8 cellular contexts compared by ENCODE assay signal in the genomic region with DNA sequence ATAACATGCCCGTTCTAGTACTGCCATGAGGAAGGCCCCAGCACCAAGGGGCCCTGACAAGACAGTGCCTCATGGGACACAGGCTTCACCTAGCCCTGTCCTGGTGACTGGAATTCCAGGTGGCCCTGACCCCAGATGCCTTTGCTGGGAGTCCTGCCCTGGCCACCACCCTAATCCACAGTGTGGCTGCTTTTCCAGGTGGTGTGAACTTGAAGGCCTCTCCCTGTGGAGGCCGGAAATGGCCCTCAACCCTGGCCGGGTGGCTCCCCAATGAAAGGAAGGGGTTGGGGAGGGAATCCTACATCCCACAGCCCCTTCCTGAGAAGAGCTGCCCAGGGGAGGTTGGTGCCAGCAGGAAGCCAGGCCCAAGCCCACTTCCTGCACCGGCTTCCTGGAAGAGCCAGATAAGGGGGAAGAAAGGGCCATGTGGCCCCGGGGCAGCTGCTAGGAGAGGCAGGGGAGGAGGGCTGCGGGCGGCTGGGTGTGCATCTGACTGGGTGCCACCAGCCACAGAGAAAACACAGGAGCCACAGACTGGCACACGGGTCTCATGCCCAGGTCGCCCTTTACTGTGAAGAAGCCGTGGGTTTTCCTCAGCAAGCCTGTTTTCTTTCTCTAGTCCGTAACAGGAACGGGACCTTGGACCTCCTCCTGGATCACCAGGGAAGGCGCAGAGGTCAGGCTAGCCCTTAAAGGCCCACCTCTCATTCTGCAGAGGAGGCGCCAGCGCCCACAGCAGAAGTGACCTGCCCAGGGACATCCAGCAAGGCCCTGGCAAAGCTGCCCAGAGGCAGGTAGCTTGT. TPM values are rescaled to one million over a fixed set of nuclear protein-coding genes. Genes with fewer than 3 reads are reported as not detected.
DNase-seq lines count a peak whose midpoint lies in the region; ATAC-seq and TF ChIP-seq lines count a peak whose summit lies in the region.

No MANE protein-coding gene starts in this region.

- H3K4me3 Mint-ChIP-seq in activated naive CD4-positive, alpha-beta T cell treated with anti-CD3 and anti-CD28 coated beads, Interleukin-2, amount 10 ng/mL, durations not matched to agents 7 days and 5 days = peak overlapping the region; percentile 66
- H3K4me3 Mint-ChIP-seq in type B pancreatic cell = no peak overlapping the region

- peak overlapping the region; percentile 97 for H3K27ac Mint-ChIP-seq in activated naive CD4-positive, alpha-beta T cell treated with anti-CD3 and anti-CD28 coated beads, Interleukin-2, amount 10 ng/mL, durations not matched to agents 7 days and 5 days
- H3K27ac Mint-ChIP-seq in type B pancreatic cell = peak overlapping the region; percentile 93

- peaks cover 64% of the 10 kb centered on the region for H3K4me1 Mint-ChIP-seq in activated naive CD4-positive, alpha-beta T cell treated with anti-CD3 and anti-CD28 coated beads, Interleukin-2, amount 10 ng/mL, durations not matched to agents 7 days and 5 days
- peaks cover 33% of the 10 kb centered on the region for H3K4me1 Mint-ChIP-seq in type B pancreatic cell (ENCODE audit: unreplicated experiment)

- intact Hi-C loops in lower lobe of right lung (cut with DNase I) (no loop called here), tibial artery (cut with DNase I; ENCODE audit: low total_unique reads) (no loop called here)

- H3K9me3 ChIP-seq in lower lobe of right lung = no peaks in the 10 kb centered on the region
- no peaks in the 10 kb centered on the region for H3K9me3 ChIP-seq in tibial artery

- H3K4me3 ChIP-seq in lower lobe of right lung (peak overlapping the region; percentile 27), tibial artery (no peak overlapping the region)

- H3K36me3 ChIP-seq in lower lobe of right lung (peaks cover 21% of the 10 kb centered on the region), tibial artery (peaks cover 0 to 9% (median 0%) of the 10 kb centered on the region in 3 donors)

- CTCF ChIA-PET in activated naive CD4-positive, alpha-beta T cell treated with anti-CD3 and anti-CD28 coated beads, Interleukin-2, amount 10 ng/mL, durations not matched to agents 7 days and 5 days (lab: Charles Lee) = interaction anchor here (1.2 to 11.4 kb wide), 4 partner anchors 10 to 101 kb away, joined by 3 to 236 read pairs (median 4); partner anchors contain the start of genes IQCN, JUND and SSBP4

- H3K27me3 Mint-ChIP-seq in activated naive CD4-positive, alpha-beta T cell treated with anti-CD3 and anti-CD28 coated beads, Interleukin-2, amount 10 ng/mL, durations not matched to agents 7 days and 5 days = no peaks in the 10 kb centered on the region
- H3K27me3 Mint-ChIP-seq in type B pancreatic cell = no peaks in the 10 kb centered on the region

- ATAC-seq in lower lobe of right lung (no peak), GM21447 (IDR thresholded peaks at IDR 0.05; ENCODE audit: unreplicated experiment) (no peak)

- TF ChIP-seq CTCF in lower lobe of right lung (IDR thresholded peaks at IDR 0.05) (no peak), type B pancreatic cell (conservative IDR thresholded peaks at IDR 0.05) (no peak), tibial artery (IDR thresholded peaks at IDR 0.05) (no peak)

- H3K27me3 ChIP-seq in lower lobe of right lung (ENCODE audit: low read depth) (no peaks in the 10 kb centered on the region), tibial artery (no peaks in the 10 kb centered on the region)

- H3K36me3 Mint-ChIP-seq in activated naive CD4-positive, alpha-beta T cell treated with anti-CD3 and anti-CD28 coated beads, Interleukin-2, amount 10 ng/mL, durations not matched to agents 7 days and 5 days = peaks cover 42% of the 10 kb centered on the region
- H3K36me3 Mint-ChIP-seq in type B pancreatic cell = peaks cover 5% of the 10 kb centered on the region

- H3K27ac ChIP-seq in lower lobe of right lung = peak overlapping the region; percentile 86
- H3K27ac ChIP-seq in tibial artery = peak overlapping the region in 1 of 2 donors; percentile 29

- no peaks in the 10 kb centered on the region for H3K9me3 Mint-ChIP-seq in activated naive CD4-positive, alpha-beta T cell treated with anti-CD3 and anti-CD28 coated beads, Interleukin-2, amount 10 ng/mL, durations not matched to agents 7 days and 5 days
- H3K9me3 Mint-ChIP-seq in type B pancreatic cell = no peaks in the 10 kb centered on the region

- DNase-seq in activated CD4-positive, CD25-positive, alpha-beta regulatory T cell treated with anti-CD3 and anti-CD28 coated beads, Interleukin-2, amount 50 U/mL, for 72 hours = peak; percentile 47
- no peak for DNase-seq in activated CD4-positive, CD25-positive, alpha-beta regulatory T cell (lab: John Stamatoyannopoulos, UW)
- DNase-seq in activated naive CD4-positive, alpha-beta T cell treated with anti-CD3 and anti-CD28 coated beads, Interleukin-2, amount 10 ng/mL, durations not matched to agents 7 days and 5 days = peak; percentile 72
- DNase-seq in lower lobe of right lung (peak; percentile 65), type B pancreatic cell (ENCODE audit: extremely low spot score, unreplicated experiment) (no peak), NCI-H2029 (lab: John Stamatoyannopoulos, UW) (no peak), tibial artery (no peak)

- H3K4me1 ChIP-seq in lower lobe of right lung (peaks cover 56% of the 10 kb centered on the region), tibial artery (peaks cover 0 to 35% (median 26%) of the 10 kb centered on the region in 4 donors)

RNA-seq across cellular contexts. Expression of gene LSM4, which starts 4.7 kb away (rescaled TPM):
- total RNA-seq in lower lobe of right lung (72.3 TPM), type B pancreatic cell (ENCODE audit: low replicate concordance) (196 and 223 TPM in 2 replicates)

RNA-seq across cellular contexts. Expression of gene PGPEP1, which starts 22.2 kb away (rescaled TPM):
- 40.9 TPM for total RNA-seq in lower lobe of right lung
- 28.8 and 46.7 TPM in 2 replicates for total RNA-seq in type B pancreatic cell (ENCODE audit: low replicate concordance)

RNA-seq across cellular contexts. Expression of gene JUND, which starts 36.8 kb away (rescaled TPM):
- total RNA-seq in lower lobe of right lung (150 TPM), type B pancreatic cell (ENCODE audit: low replicate concordance) (126 and 232 TPM in 2 replicates)

RNA-seq across cellular contexts. Expression of gene IQCN, which starts 43.9 kb away (rescaled TPM):
- 4.1 TPM for total RNA-seq in lower lobe of right lung
- total RNA-seq in type B pancreatic cell (ENCODE audit: low replicate concordance) = 7.8 and 10.2 TPM in 2 replicates

Comparison
In these comparisons a context has a peak if more than half of its experiments do, and no peak if none do; other contexts are left out.
1. DNase-seq: peak in activated CD4-positive, CD25-positive, alpha-beta regulatory T cell treated with anti-CD3 and anti-CD28 coated beads, Interleukin-2, amount 50 U/mL, for 72 hours (single experiment), activated naive CD4-positive, alpha-beta T cell treated with anti-CD3 and anti-CD28 coated beads, Interleukin-2, amount 10 ng/mL, durations not matched to agents 7 days and 5 days (single experiment) and lower lobe of right lung (single experiment); none in activated CD4-positive, CD25-positive, alpha-beta regulatory T cell (0 of 4), type B pancreatic cell (single experiment), NCI-H2029 (single experiment) and tibial artery (0 of 2).